ENCODE assay signal across 11 cellular contexts in genomic region chr10:79142522-79143309, GRCh38.
DNase-seq lines count a peak whose midpoint lies in the region; ATAC-seq and TF ChIP-seq lines count a peak whose summit lies in the region.
"Had no signal": no experiment of that assay in that cellular context is flagged by ENCODE, and none has a peak within 500 bp of the region (broad histone marks: within the 10 kb centered on the region; RNA-seq: fewer than 3 reads in every experiment).

No MANE protein-coding gene starts in this region.

- H3K27ac ChIP-seq in breast epithelium (peak overlapping the region; percentile 92 to 98), right cardiac atrium (ENCODE audit: low read length) (peak overlapping the region; percentile 98), upper lobe of left lung (peak overlapping the region; percentile 10 to 92 (median 75))

- H3K4me1 Mint-ChIP-seq in MCF 10A (ENCODE audit: insufficient read depth, unreplicated experiment) = peaks cover 14% of the 10 kb centered on the region
- H3K4me1 Mint-ChIP-seq in T-helper 17 cell = peaks cover 45% of the 10 kb centered on the region
- H3K4me1 Mint-ChIP-seq in activated T-cell treated with anti-CD3 and anti-CD28 coated beads, Interleukin-2, amount 50 U/mL, for 72 hours (ENCODE audit: low read depth) = peaks cover 46% of the 10 kb centered on the region

- no peak overlapping the region for H3K4me3 ChIP-seq in breast epithelium
- H3K4me3 ChIP-seq in right cardiac atrium (ENCODE audit: low read length) = no peak overlapping the region
- H3K4me3 ChIP-seq in upper lobe of left lung = no peak overlapping the region

- WGBS in right cardiac atrium = 77% methylated on average over 13 of the region's 13 CpGs
- WGBS in upper lobe of left lung, 2 donors = 76 to 83% methylated on average over 11 to 13 of the region's 13 CpGs

- ATAC-seq in T-helper 17 cell (no peak), right cardiac atrium (no peak), upper lobe of left lung (ENCODE audit: low FRiP score in 2 of 2) (no peak), HG02571 (IDR thresholded peaks at IDR 0.05; ENCODE audit: unreplicated experiment) (no peak)
- no peak for ATAC-seq in activated T-cell treated with anti-CD3 and anti-CD28 coated beads, Interleukin-2, amount 50 U/mL, for 72 hours (replicated peaks in 1 of 2)
- ATAC-seq: left colon had no signal

- no peaks in the 10 kb centered on the region for H3K9me3 Mint-ChIP-seq in MCF 10A (ENCODE audit: unreplicated experiment)
- H3K9me3 Mint-ChIP-seq in activated T-cell treated with anti-CD3 and anti-CD28 coated beads, Interleukin-2, amount 50 U/mL, for 72 hours = no peaks in the 10 kb centered on the region

- H3K27ac Mint-ChIP-seq in MCF 10A (ENCODE audit: low read depth, unreplicated experiment) (no peak overlapping the region), T-helper 17 cell (peak overlapping the region; percentile 89)
- H3K27ac Mint-ChIP-seq in activated T-cell treated with anti-CD3 and anti-CD28 coated beads, Interleukin-2, amount 50 U/mL, for 72 hours = no peak overlapping the region

- no peaks in the 10 kb centered on the region for H3K27me3 ChIP-seq in breast epithelium
- no peaks in the 10 kb centered on the region for H3K27me3 ChIP-seq in right cardiac atrium (ENCODE audit: control insufficient read depth, insufficient read depth)
- no peaks in the 10 kb centered on the region for H3K27me3 ChIP-seq in upper lobe of left lung

- DNase-seq in breast epithelium (ENCODE audit: low spot score in 2 of 2) (no peak), MCF 10A (ENCODE audit: unreplicated experiment) (no peak), T-helper 17 cell (no peak), right cardiac atrium (peak in 1 of 3 donors; percentile 29), upper lobe of left lung (no peak), NCI-H1930 (lab: John Stamatoyannopoulos, UW) (no peak)
- DNase-seq in activated T-cell treated with anti-CD3 and anti-CD28 coated beads, Interleukin-2, amount 50 U/mL, for 72 hours = no peak
- DNase-seq: KG1, left colon, trophoblast cell had no signal

- TF ChIP-seq POLR2A in breast epithelium (IDR thresholded peaks at IDR 0.05) = no peak
- no peak for TF ChIP-seq POLR2A in upper lobe of left lung (IDR thresholded peaks at IDR 0.05)

- CTCF ChIA-PET in MCF 10A (lab: Yijun Ruan, JAX) = interaction anchor here (0.9 kb wide), 1 partner anchor 52 kb away, joined by 4 read pairs; no protein-coding TSS in a partner anchor

- TF ChIP-seq EP300 in upper lobe of left lung (IDR thresholded peaks at IDR 0.05) = no peak

- H3K27me3 Mint-ChIP-seq in MCF 10A (ENCODE audit: insufficient read depth, unreplicated experiment) (no peaks in the 10 kb centered on the region), T-helper 17 cell (no peaks in the 10 kb centered on the region)
- H3K27me3 Mint-ChIP-seq in activated T-cell treated with anti-CD3 and anti-CD28 coated beads, Interleukin-2, amount 50 U/mL, for 72 hours (ENCODE audit: low read depth) = no peaks in the 10 kb centered on the region

- H3K4me3 Mint-ChIP-seq in MCF 10A (ENCODE audit: unreplicated experiment) (no peak overlapping the region), T-helper 17 cell (no peak overlapping the region)
- H3K4me3 Mint-ChIP-seq in activated T-cell treated with anti-CD3 and anti-CD28 coated beads, Interleukin-2, amount 50 U/mL, for 72 hours = no peak overlapping the region

- H3K9me3 ChIP-seq in breast epithelium (no peaks in the 10 kb centered on the region), T-helper 17 cell (ENCODE audit: control insufficient read depth, low read length, poor library complexity, severe bottlenecking) (no peaks in the 10 kb centered on the region), right cardiac atrium (ENCODE audit: control insufficient read depth, low read length) (no peaks in the 10 kb centered on the region), upper lobe of left lung (no peaks in the 10 kb centered on the region)

- POLR2A ChIA-PET in MCF 10A (lab: Yijun Ruan, JAX) = no interaction called here

- H3K36me3 ChIP-seq in breast epithelium (no peaks in the 10 kb centered on the region), upper lobe of left lung (peaks cover 2 to 26% (median 17%) of the 10 kb centered on the region in 4 donors)

- TF ChIP-seq CTCF in breast epithelium (IDR thresholded peaks at IDR 0.05) = no peak
- TF ChIP-seq CTCF in MCF 10A (IDR thresholded peaks at IDR 0.05; ENCODE audit: unreplicated experiment) = no peak
- no peak for TF ChIP-seq CTCF in upper lobe of left lung (IDR thresholded peaks at IDR 0.05)

- intact Hi-C loops in breast epithelium (cut with DNase I; ENCODE audit: low total_unique reads) = no loop called here
- intact Hi-C loops in MCF 10A (cut with micrococcal nuclease) = no loop called here
- intact Hi-C loops in right cardiac atrium (cut with DNase I) = loop anchor here in 1 of 4 donors (10.0 kb wide), 1 partner anchor 52 kb away; no protein-coding TSS in a partner anchor

- H3K4me1 ChIP-seq in breast epithelium (peaks cover 11 to 39% of the 10 kb centered on the region in 2 donors), right cardiac atrium (ENCODE audit: control insufficient read depth, insufficient read depth, low read length) (peaks cover 64% of the 10 kb centered on the region), upper lobe of left lung (peaks cover 78 to 93% (median 92%) of the 10 kb centered on the region in 4 donors)

- BruUV-seq in MCF 10A (replicated peaks; lab: Mats Ljungman, UMichigan) = no TSS peak

- peaks cover 18% of the 10 kb centered on the region for H3K36me3 Mint-ChIP-seq in MCF 10A (ENCODE audit: insufficient read depth, unreplicated experiment)
- H3K36me3 Mint-ChIP-seq in T-helper 17 cell (ENCODE audit: low read depth) = peaks cover 12% of the 10 kb centered on the region
- H3K36me3 Mint-ChIP-seq in activated T-cell treated with anti-CD3 and anti-CD28 coated beads, Interleukin-2, amount 50 U/mL, for 72 hours (ENCODE audit: insufficient read depth in 2 of 2) = no peaks in the 10 kb centered on the region
